ENCODE assay signal across 14 cellular contexts in the genomic region with DNA sequence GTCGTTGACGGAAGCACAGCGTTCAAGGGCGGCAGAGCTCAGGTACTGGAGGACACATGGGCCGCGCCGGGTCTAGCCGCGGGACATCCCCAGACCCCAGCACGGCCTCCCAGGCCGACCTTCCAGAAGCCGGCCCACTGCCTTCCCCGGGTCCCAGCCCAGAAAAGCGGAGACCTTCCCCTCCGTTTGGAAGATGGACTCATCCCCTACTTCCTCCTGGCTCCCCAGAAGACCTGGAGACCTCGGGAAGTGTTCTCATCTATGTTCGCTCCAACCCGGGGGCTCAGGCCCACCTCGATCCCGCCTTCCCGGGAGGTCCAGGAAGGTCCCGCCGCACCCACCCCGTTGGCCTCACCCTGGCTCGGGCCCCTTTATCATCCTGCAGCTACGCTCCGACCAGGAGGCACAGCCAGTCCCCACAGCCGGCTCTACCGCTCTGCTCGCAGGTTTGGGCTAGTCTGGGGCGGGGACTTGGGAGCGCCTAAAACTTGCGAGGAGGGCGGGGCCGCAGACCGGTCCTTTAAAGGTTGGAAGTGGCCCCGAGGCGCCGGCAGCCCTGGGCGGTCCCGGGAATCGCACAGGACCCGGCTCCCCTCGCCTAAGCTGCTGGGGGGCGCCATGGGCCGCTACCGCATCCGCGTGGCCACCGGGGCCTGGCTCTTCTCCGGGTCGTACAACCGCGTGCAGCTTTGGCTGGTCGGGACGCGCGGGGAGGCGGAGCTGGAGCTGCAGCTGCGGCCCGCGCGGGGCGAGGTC. TPM values are rescaled to one million over a fixed set of nuclear protein-coding genes. Genes with fewer than 3 reads are reported as not detected.
DNase-seq lines count a peak whose midpoint lies in the region; ATAC-seq and TF ChIP-seq lines count a peak whose summit lies in the region.
"Had no signal": no experiment of that assay in that cellular context is flagged by ENCODE, and none has a peak within 500 bp of the region (broad histone marks: within the 10 kb centered on the region; RNA-seq: fewer than 3 reads in every experiment).

A gene with protein sequence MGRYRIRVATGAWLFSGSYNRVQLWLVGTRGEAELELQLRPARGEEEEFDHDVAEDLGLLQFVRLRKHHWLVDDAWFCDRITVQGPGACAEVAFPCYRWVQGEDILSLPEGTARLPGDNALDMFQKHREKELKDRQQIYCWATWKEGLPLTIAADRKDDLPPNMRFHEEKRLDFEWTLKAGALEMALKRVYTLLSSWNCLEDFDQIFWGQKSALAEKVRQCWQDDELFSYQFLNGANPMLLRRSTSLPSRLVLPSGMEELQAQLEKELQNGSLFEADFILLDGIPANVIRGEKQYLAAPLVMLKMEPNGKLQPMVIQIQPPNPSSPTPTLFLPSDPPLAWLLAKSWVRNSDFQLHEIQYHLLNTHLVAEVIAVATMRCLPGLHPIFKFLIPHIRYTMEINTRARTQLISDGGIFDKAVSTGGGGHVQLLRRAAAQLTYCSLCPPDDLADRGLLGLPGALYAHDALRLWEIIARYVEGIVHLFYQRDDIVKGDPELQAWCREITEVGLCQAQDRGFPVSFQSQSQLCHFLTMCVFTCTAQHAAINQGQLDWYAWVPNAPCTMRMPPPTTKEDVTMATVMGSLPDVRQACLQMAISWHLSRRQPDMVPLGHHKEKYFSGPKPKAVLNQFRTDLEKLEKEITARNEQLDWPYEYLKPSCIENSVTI (plus strand): TSS at position 550 of the 756 bp plus-strand sequence. CDS start 69 bp downstream, at position 619.

- H3K4me1 ChIP-seq in gastrocnemius medialis: no peaks in the 10 kb centered on the region
- H3K4me1 ChIP-seq: SJSA1 had no signal

- H3K9me3 ChIP-seq in gastrocnemius medialis: no peaks in the 10 kb centered on the region
- H3K9me3 ChIP-seq: SJSA1 had no signal

- no peak within 1 kb of the TSS for H3K27ac Mint-ChIP-seq in endothelial cell (ENCODE audit: unreplicated experiment)
- H3K27ac Mint-ChIP-seq: activated CD4-positive, alpha-beta T cell treated with anti-CD3 and anti-CD28 coated beads, Interleukin-2, amount 10 ng/mL, durations not matched to agents 7 days and 5 days; stimulated activated naive CD8-positive, alpha-beta T cell treated with anti-CD3 and anti-CD28 coated beads, Interleukin-15, Interleukin-2, amounts not matched to agents 100 ng/mL and 50 ng/mL, for 24 hours had no signal

- H3K4me1 Mint-ChIP-seq in endothelial cell (ENCODE audit: unreplicated experiment): peaks cover 11% of the 10 kb centered on the region
- H3K4me1 Mint-ChIP-seq: activated CD4-positive, alpha-beta T cell treated with anti-CD3 and anti-CD28 coated beads, Interleukin-2, amount 10 ng/mL, durations not matched to agents 7 days and 5 days had no signal

- no peak for TF ChIP-seq POLR2A in gastrocnemius medialis (IDR thresholded peaks at IDR 0.05)

- H3K4me3 ChIP-seq in H7 (ENCODE audit: insufficient read depth, low read depth, low read length): peak within 1 kb of the TSS; percentile 45
- H3K4me3 ChIP-seq in gastrocnemius medialis: peak within 1 kb of the TSS; percentile 13 to 30 (median 28)
- H3K4me3 ChIP-seq: SJSA1 had no signal

- DNase-seq in H7: peak; percentile 72
- peak; percentile 46 for DNase-seq in endothelial cell (ENCODE audit: low spot score)
- no peak for DNase-seq in left colon
- no peak for DNase-seq in gastrocnemius medialis
- DNase-seq in epidermal melanocyte (ENCODE audit: insufficient read length, low spot score): no peak
- no peak for DNase-seq in COR-L47 (lab: John Stamatoyannopoulos, UW)
- DNase-seq in T-helper 1 cell: no peak
- DNase-seq: activated CD4-positive, alpha-beta T cell treated with anti-CD3 and anti-CD28 coated beads, Interleukin-2, amount 10 ng/mL, durations not matched to agents 7 days and 5 days; CD4-positive, CD25-positive, alpha-beta regulatory T cell; NCI-H2171; small intestine had no signal

- no peaks in the 10 kb centered on the region for H3K9me3 Mint-ChIP-seq in endothelial cell (ENCODE audit: unreplicated experiment)
- H3K9me3 Mint-ChIP-seq: activated CD4-positive, alpha-beta T cell treated with anti-CD3 and anti-CD28 coated beads, Interleukin-2, amount 10 ng/mL, durations not matched to agents 7 days and 5 days; stimulated activated naive CD8-positive, alpha-beta T cell treated with anti-CD3 and anti-CD28 coated beads, Interleukin-15, Interleukin-2, amounts not matched to agents 100 ng/mL and 50 ng/mL, for 24 hours had no signal

- peak within 1 kb of the TSS; percentile 74 for H3K4me3 Mint-ChIP-seq in endothelial cell (ENCODE audit: unreplicated experiment)
- H3K4me3 Mint-ChIP-seq: activated CD4-positive, alpha-beta T cell treated with anti-CD3 and anti-CD28 coated beads, Interleukin-2, amount 10 ng/mL, durations not matched to agents 7 days and 5 days; CD4-positive, CD25-positive, alpha-beta regulatory T cell; stimulated activated naive CD8-positive, alpha-beta T cell treated with anti-CD3 and anti-CD28 coated beads, Interleukin-15, Interleukin-2, amounts not matched to agents 100 ng/mL and 50 ng/mL, for 24 hours had no signal

- H3K27ac ChIP-seq in gastrocnemius medialis: no peak within 1 kb of the TSS
- H3K27ac ChIP-seq: SJSA1 had no signal

- peak; percentile 68 for ATAC-seq in left colon
- ATAC-seq in gastrocnemius medialis: no peak
- ATAC-seq in HG02678 (IDR thresholded peaks at IDR 0.05; ENCODE audit: unreplicated experiment): no peak

- peaks cover 39% of the 10 kb centered on the region for H3K27me3 ChIP-seq in H7 (ENCODE audit: control insufficient read depth, insufficient read depth, low read length)
- peaks cover 0 to 15% (median 8%) of the 10 kb centered on the region in 3 donors for H3K27me3 ChIP-seq in gastrocnemius medialis
- H3K27me3 ChIP-seq: SJSA1 had no signal

- intact Hi-C loops in left colon (cut with DNase I, micrococcal nuclease): loop anchor here in 1 of 2 donors (10.0 kb wide), 1 partner anchor 81 kb away; no protein-coding TSS in a partner anchor
- intact Hi-C loops in gastrocnemius medialis (cut with DNase I; ENCODE audit: low total_unique reads): no loop called here

- H3K27me3 Mint-ChIP-seq in endothelial cell (ENCODE audit: unreplicated experiment): peaks cover 9% of the 10 kb centered on the region
- H3K27me3 Mint-ChIP-seq: activated CD4-positive, alpha-beta T cell treated with anti-CD3 and anti-CD28 coated beads, Interleukin-2, amount 10 ng/mL, durations not matched to agents 7 days and 5 days; CD4-positive, CD25-positive, alpha-beta regulatory T cell; stimulated activated naive CD8-positive, alpha-beta T cell treated with anti-CD3 and anti-CD28 coated beads, Interleukin-15, Interleukin-2, amounts not matched to agents 100 ng/mL and 50 ng/mL, for 24 hours had no signal

- no peaks in the 10 kb centered on the region for H3K36me3 ChIP-seq in H7 (replicated peaks; ENCODE audit: control insufficient read depth, insufficient read depth, low read length)
- H3K36me3 ChIP-seq in gastrocnemius medialis: peaks cover 0 to 13% of the 10 kb centered on the region in 2 donors

- in situ Hi-C loops in gastrocnemius medialis (cut with MboI; ENCODE audit: low sequenced_read_pairs in 4 of 4): no loop called here

- no peak for TF ChIP-seq CTCF in endothelial cell (IDR thresholded peaks at IDR 0.05; ENCODE audit: unreplicated experiment)
- TF ChIP-seq CTCF in gastrocnemius medialis (IDR thresholded peaks at IDR 0.05 in 4 of 5, conservative IDR thresholded peaks at IDR 0.05 in 1 of 5): no peak

- H3K36me3 Mint-ChIP-seq in endothelial cell (ENCODE audit: low read depth, unreplicated experiment): peaks cover 35% of the 10 kb centered on the region

RNA-seq across cellular contexts. Expression of the gene that starts here (rescaled TPM):
- total RNA-seq in H7 (2014; rRNA removed; shearing (Covaris generic)): 0.35 and 0.63 TPM in 2 replicates
- total RNA-seq in endothelial cell (ENCODE audit: unreplicated experiment): not detected
- not detected for total RNA-seq in left colon
- not detected for total RNA-seq in gastrocnemius medialis
- total RNA-seq: activated CD4-positive, alpha-beta T cell treated with anti-CD3 and anti-CD28 coated beads, Interleukin-2, amount 10 ng/mL, durations not matched to agents 7 days and 5 days; SJSA1 had no signal

Comparison
In these comparisons a context has a peak if more than half of its experiments do, and no peak if none do; other contexts are left out.
1. Peak in DNase-seq and H3K4me3 ChIP-seq in H7; RNA of the gene not detected or under 1 TPM.
2. Peak in DNase-seq in endothelial cell; RNA of the gene not detected or under 1 TPM.
3. Peak in ATAC-seq in left colon; RNA of the gene not detected or under 1 TPM.